Comparison of ENCODE assay signal across 28 cellular contexts in genomic region chr15:42335074-42335473, GRCh38.
"Had no signal": no experiment of that assay in that cellular context is flagged by ENCODE, and none has a peak within 500 bp of the region (broad histone marks: within the 10 kb centered on the region; RNA-seq: fewer than 3 reads in every experiment).

No MANE protein-coding gene starts in this region.

- DNase-seq: colonic mucosa; cortex of kidney; dermis blood vessel endothelial cell; dorsolateral prefrontal cortex; effector CD4-positive, alpha-beta T cell; effector CD8-positive, alpha-beta T cell; effector memory CD4-positive, alpha-beta T cell; effector memory CD8-positive, alpha-beta T cell; endodermal cell; erythroblast; esophagus squamous epithelium; foreskin fibroblast; foreskin keratinocyte; foreskin melanocyte; gastrocnemius medialis; glutamatergic neuron; head of caudate nucleus; heart left ventricle; heart right ventricle had no signal

- H3K4me3 ChIP-seq: colonic mucosa, coronary artery, dorsolateral prefrontal cortex, esophagus muscularis mucosa, esophagus squamous epithelium, gastrocnemius medialis, gastroesophageal sphincter, heart left ventricle, heart right ventricle had no signal

- H3K36me3 ChIP-seq: colonic mucosa had no signal

- H3K27ac ChIP-seq: colonic mucosa, coronary artery, dorsolateral prefrontal cortex, epithelial cell of prostate, esophagus muscularis mucosa, esophagus squamous epithelium, foreskin keratinocyte, gastrocnemius medialis, gastroesophageal sphincter, heart left ventricle, heart right ventricle had no signal

- H3K4me1 ChIP-seq: colonic mucosa, esophagus muscularis mucosa, esophagus squamous epithelium, foreskin keratinocyte had no signal

- H3K27me3 ChIP-seq: colonic mucosa, dorsolateral prefrontal cortex, esophagus muscularis mucosa, esophagus squamous epithelium, foreskin keratinocyte, gastrocnemius medialis, gastroesophageal sphincter, heart left ventricle, heart right ventricle had no signal

- ATAC-seq: effector memory CD8-positive, alpha-beta T cell; esophagus mucosa; foreskin keratinocyte; gastrocnemius medialis; gastroesophageal sphincter; heart left ventricle; heart right ventricle had no signal

- FAIRE-seq: colon, endometrium, endothelial cell of umbilical vein, frontal cortex had no signal

- H3K9me3 ChIP-seq: colonic mucosa, gastrocnemius medialis had no signal
